In the genomic region with DNA sequence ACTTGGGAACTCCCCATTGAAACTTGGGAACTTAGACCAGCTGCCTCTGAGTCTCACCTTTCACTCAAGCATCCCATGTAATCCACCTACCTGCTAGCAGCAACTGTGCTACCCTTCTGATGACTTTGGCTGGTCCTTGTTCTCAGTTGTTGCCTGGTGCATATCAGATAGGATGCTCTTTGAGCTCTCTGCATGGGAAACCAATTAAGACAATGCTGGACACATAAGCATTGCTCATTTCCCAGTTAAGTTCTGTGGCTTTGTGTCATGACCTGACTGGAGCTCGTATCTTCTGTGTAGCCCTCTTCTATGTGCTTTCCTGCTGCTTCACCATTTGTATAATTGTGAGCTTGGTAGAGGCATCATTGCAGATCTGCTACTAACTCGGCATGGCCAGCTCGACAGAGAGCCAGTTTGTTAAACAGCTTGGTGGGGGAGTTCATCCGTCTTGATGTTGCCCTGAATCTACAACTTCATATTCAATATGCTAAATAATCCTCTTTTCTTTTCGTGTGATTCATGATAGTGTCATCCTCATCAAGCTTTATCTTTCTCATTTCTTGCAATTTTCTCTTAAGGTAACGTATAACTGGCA, we compare ENCODE assay signal across 1 cellular context.
TF ChIP-seq lines count a peak whose summit lies in the region.

No MANE protein-coding gene starts in this region.

TF ChIP-seq in SK-N-SH, 30 proteins besides CTCF, POLR2A, EP300 and RAD21 (continued from another document):
- TF ChIP-seq JUND (IDR thresholded peaks at IDR 0.05) (peak; percentile 17; the same call in 1 of the 2 replicates), NRF1 (IDR thresholded peaks at IDR 0.05; ENCODE audit: low read depth, low read length) (no peak), TEAD4 (IDR thresholded peaks at IDR 0.05; ENCODE audit: borderline replicate concordance, insufficient read depth) (peak; percentile 42; the same call in 1 of the 2 replicates), ELF1 (IDR thresholded peaks at IDR 0.05) (no peak), MXI1 (IDR thresholded peaks at IDR 0.05; ENCODE audit: low read depth, low read length) (no peak), SMC3 (IDR thresholded peaks at IDR 0.05; ENCODE audit: low read depth, low read length) (no peak), SIN3A (IDR thresholded peaks at IDR 0.05; ENCODE audit: borderline replicate concordance, low read depth, low read length) (no peak), TAF1 (IDR thresholded peaks at IDR 0.05; ENCODE audit: borderline replicate concordance, low read depth, low read length) (no peak), FOSL2 (IDR thresholded peaks at IDR 0.05; ENCODE audit: borderline replicate concordance, low read depth) (peak; percentile 32; the same call in 1 of the 2 replicates), FOXJ3 (CRISPR knock-in tag; IDR thresholded peaks at IDR 0.05) (no peak), MEF2A (IDR thresholded peaks at IDR 0.05; ENCODE audit: borderline replicate concordance, low read depth) (0 out of 2 replicates have a peak, but pooled peaks have one; percentile 44), GABPA (IDR thresholded peaks at IDR 0.05; ENCODE audit: low read depth) (no peak), EZH2phosphoT487 (IDR thresholded peaks at IDR 0.05; ENCODE audit: borderline replicate concordance, low read depth) (no peak), YY1 (IDR thresholded peaks at IDR 0.05; ENCODE audit: low read depth) (no peak), POLR2AphosphoS5 (IDR thresholded peaks at IDR 0.05; ENCODE audit: low read depth, low read length) (no peak), RXRA (IDR thresholded peaks at IDR 0.05; ENCODE audit: borderline replicate concordance, low read depth) (peak; percentile 53; the same call in 1 of the 2 replicates), NFIC (IDR thresholded peaks at IDR 0.05; ENCODE audit: borderline replicate concordance) (peak; percentile 66)
- TF ChIP-seq, protein P1, sequence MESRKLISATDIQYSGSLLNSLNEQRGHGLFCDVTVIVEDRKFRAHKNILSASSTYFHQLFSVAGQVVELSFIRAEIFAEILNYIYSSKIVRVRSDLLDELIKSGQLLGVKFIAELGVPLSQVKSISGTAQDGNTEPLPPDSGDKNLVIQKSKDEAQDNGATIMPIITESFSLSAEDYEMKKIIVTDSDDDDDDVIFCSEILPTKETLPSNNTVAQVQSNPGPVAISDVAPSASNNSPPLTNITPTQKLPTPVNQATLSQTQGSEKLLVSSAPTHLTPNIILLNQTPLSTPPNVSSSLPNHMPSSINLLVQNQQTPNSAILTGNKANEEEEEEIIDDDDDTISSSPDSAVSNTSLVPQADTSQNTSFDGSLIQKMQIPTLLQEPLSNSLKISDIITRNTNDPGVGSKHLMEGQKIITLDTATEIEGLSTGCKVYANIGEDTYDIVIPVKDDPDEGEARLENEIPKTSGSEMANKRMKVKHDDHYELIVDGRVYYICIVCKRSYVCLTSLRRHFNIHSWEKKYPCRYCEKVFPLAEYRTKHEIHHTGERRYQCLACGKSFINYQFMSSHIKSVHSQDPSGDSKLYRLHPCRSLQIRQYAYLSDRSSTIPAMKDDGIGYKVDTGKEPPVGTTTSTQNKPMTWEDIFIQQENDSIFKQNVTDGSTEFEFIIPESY (IDR thresholded peaks at IDR 0.05; ENCODE audit: borderline replicate concordance, low read depth), result no peak
- TF ChIP-seq, protein P2, sequence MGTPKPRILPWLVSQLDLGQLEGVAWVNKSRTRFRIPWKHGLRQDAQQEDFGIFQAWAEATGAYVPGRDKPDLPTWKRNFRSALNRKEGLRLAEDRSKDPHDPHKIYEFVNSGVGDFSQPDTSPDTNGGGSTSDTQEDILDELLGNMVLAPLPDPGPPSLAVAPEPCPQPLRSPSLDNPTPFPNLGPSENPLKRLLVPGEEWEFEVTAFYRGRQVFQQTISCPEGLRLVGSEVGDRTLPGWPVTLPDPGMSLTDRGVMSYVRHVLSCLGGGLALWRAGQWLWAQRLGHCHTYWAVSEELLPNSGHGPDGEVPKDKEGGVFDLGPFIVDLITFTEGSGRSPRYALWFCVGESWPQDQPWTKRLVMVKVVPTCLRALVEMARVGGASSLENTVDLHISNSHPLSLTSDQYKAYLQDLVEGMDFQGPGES (IDR thresholded peaks at IDR 0.05; ENCODE audit: low read depth, low read length), result no peak
- TF ChIP-seq, protein P3, sequence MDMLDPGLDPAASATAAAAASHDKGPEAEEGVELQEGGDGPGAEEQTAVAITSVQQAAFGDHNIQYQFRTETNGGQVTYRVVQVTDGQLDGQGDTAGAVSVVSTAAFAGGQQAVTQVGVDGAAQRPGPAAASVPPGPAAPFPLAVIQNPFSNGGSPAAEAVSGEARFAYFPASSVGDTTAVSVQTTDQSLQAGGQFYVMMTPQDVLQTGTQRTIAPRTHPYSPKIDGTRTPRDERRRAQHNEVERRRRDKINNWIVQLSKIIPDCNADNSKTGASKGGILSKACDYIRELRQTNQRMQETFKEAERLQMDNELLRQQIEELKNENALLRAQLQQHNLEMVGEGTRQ (IDR thresholded peaks at IDR 0.05; ENCODE audit: borderline replicate concordance, low read depth, low read length), result no peak
- TF ChIP-seq, protein P4, sequence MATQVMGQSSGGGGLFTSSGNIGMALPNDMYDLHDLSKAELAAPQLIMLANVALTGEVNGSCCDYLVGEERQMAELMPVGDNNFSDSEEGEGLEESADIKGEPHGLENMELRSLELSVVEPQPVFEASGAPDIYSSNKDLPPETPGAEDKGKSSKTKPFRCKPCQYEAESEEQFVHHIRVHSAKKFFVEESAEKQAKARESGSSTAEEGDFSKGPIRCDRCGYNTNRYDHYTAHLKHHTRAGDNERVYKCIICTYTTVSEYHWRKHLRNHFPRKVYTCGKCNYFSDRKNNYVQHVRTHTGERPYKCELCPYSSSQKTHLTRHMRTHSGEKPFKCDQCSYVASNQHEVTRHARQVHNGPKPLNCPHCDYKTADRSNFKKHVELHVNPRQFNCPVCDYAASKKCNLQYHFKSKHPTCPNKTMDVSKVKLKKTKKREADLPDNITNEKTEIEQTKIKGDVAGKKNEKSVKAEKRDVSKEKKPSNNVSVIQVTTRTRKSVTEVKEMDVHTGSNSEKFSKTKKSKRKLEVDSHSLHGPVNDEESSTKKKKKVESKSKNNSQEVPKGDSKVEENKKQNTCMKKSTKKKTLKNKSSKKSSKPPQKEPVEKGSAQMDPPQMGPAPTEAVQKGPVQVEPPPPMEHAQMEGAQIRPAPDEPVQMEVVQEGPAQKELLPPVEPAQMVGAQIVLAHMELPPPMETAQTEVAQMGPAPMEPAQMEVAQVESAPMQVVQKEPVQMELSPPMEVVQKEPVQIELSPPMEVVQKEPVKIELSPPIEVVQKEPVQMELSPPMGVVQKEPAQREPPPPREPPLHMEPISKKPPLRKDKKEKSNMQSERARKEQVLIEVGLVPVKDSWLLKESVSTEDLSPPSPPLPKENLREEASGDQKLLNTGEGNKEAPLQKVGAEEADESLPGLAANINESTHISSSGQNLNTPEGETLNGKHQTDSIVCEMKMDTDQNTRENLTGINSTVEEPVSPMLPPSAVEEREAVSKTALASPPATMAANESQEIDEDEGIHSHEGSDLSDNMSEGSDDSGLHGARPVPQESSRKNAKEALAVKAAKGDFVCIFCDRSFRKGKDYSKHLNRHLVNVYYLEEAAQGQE (IDR thresholded peaks at IDR 0.05; ENCODE audit: low read depth, low read length), result no peak
TF ChIP-seq in SK-N-SH: peak in this region for 8.
